7 cellular contexts compared by ENCODE assay signal in genomic region chr9:112486221-112487007, GRCh38. TPM values are rescaled to one million over a fixed set of nuclear protein-coding genes. Genes with fewer than 3 reads are reported as not detected.
DNase-seq lines count a peak whose midpoint lies in the region; ATAC-seq, FAIRE-seq and TF ChIP-seq lines count a peak whose summit lies in the region.

Gene KIAA1958, plus strand, starts transcription at chr9:112486827. Its CDS starts 87,254 bp downstream, at chr9:112574081.

- intact Hi-C loops in GM12878 (cut with micrococcal nuclease; ENCODE audit: unreplicated experiment) = loop anchor here (5.0 kb wide), 1 partner anchor 61 kb away; no protein-coding TSS in a partner anchor

- ATAC-seq in GM18502 (IDR thresholded peaks at IDR 0.05; ENCODE audit: poor library complexity, unreplicated experiment) (peak; percentile 93), HG02852 (IDR thresholded peaks at IDR 0.05; ENCODE audit: unreplicated experiment) (peak; percentile 92), GM12878 (peak; percentile 92)

- no peak for FAIRE-seq in GM12878 (lab: Jason Lieb, UNC)

- H3K9me3 ChIP-seq in GM12878 (replicated peaks; ENCODE audit: control insufficient read depth, insufficient read depth, low read length) = no peaks in the 10 kb centered on the region

- DNase-seq in NCI-H1436 (lab: John Stamatoyannopoulos, UW) = peak; percentile 84
- DNase-seq in T1000 (lab: John Stamatoyannopoulos, UW) = peak; percentile 70
- peak; percentile 40 for DNase-seq in GM12878 (ENCODE audit: low read depth, low spot score)
- peak; percentile 22 for DNase-seq in skeletal muscle cell (ENCODE audit: low read depth)

- CTCF ChIA-PET in GM12878 (lab: Yijun Ruan, JAX) = interaction anchor here (1.0 to 1.2 kb wide), 2 partner anchors 42 to 373 kb away, joined by 3 to 4 read pairs; no protein-coding TSS in a partner anchor

- BruUV-seq in GM12878 (replicated peaks; lab: Mats Ljungman, UMichigan) = TSS peak; percentile 80

- peak; percentile 100 for TF ChIP-seq POLR2A in GM12878 (IDR thresholded peaks at IDR 0.05; ENCODE audit: low read depth, low read length)

- H3K4me3 ChIP-seq in GM12878 = peak within 1 kb of the TSS; percentile 70
- H3K4me3 ChIP-seq in iPS-11a (ENCODE audit: low read depth, low read length) = peak within 1 kb of the TSS; percentile 84
- H3K4me3 ChIP-seq in skeletal muscle cell (ENCODE audit: low read depth, low read length) = peak within 1 kb of the TSS; percentile 69

- H3K79me2 ChIP-seq in GM12878 (ENCODE audit: control insufficient read depth, insufficient read depth, low read length) = peaks cover 24% of the 10 kb centered on the region

- no peaks in the 10 kb centered on the region for H4K20me1 ChIP-seq in GM12878 (ENCODE audit: control insufficient read depth, insufficient read depth)

- no peak for TF ChIP-seq CTCF in GM12878 (IDR thresholded peaks at IDR 0.05 in 2 of 3, conservative IDR thresholded peaks at IDR 0.05 in 1 of 3; ENCODE audit: control insufficient read depth in 2 of 3, extremely low read depth in 1 of 3, insufficient read depth in 1 of 3, low read depth in 3 of 3, low read length in 3 of 3)

- POLR2A ChIA-PET in GM12878 (lab: Charles Lee) = interaction anchor here (0.6 to 1.6 kb wide), 3 partner anchors 13 to 734 kb away, joined by 3 to 7 read pairs (median 5); partner anchors contain the start of gene INIP

- TF ChIP-seq EP300 in GM12878 (IDR thresholded peaks at IDR 0.05; ENCODE audit: borderline replicate concordance in 1 of 2, control insufficient read depth in 1 of 2, low read depth in 2 of 2, low read length in 2 of 2) = no peak

- in situ Hi-C loops in GM12878 (cut with MboI) = no loop called here

- peak within 1 kb of the TSS; percentile 54 for H3K27ac ChIP-seq in GM12878 (ENCODE audit: control insufficient read depth, insufficient read depth)

- no peaks in the 10 kb centered on the region for H3K4me1 ChIP-seq in GM12878 (ENCODE audit: control insufficient read depth, insufficient read depth, low read length)

- peak within 1 kb of the TSS; percentile 69 for H3K9ac ChIP-seq in GM12878 (ENCODE audit: control insufficient read depth, insufficient read depth, low read length)

- H2AFZ ChIP-seq in GM12878 (ENCODE audit: control insufficient read depth, low read depth, low read length) = peak within 1 kb of the TSS; percentile 85

- peak within 1 kb of the TSS; percentile 85 for H3K4me2 ChIP-seq in GM12878 (ENCODE audit: control insufficient read depth, insufficient read depth)

- RAD21 ChIA-PET in GM12878 (lab: Charles Lee; ENCODE audit: unreplicated experiment) = interaction anchor here (0.8 to 2.0 kb wide), 5 partner anchors 16 to 231 kb away, joined by 3 to 8 read pairs (median 3); partner anchors contain the start of genes HSDL2 and INIP

- no peak for TF ChIP-seq RAD21 in GM12878 (IDR thresholded peaks at IDR 0.05; ENCODE audit: insufficient read depth, low read depth, low read length)

- no peaks in the 10 kb centered on the region for H3K27me3 ChIP-seq in GM12878 (replicated peaks in 1 of 2; ENCODE audit: control insufficient read depth in 2 of 2, insufficient read depth in 2 of 2, low read length in 1 of 2)

- WGBS in GM12878 (ENCODE audit: insufficient coverage, insufficient replicate concordance, low lambda C conversion rate, missing lambda C conversion rate) = under 1% methylated on average over 47 of the region's 93 CpGs

- SMC1A ChIA-PET in GM12878 (lab: Charles Lee; ENCODE audit: uncharacterized antibody, unreplicated experiment) = interaction anchor here (1.6 to 1.9 kb wide), 2 partner anchors 10 to 13 kb away, joined by 4 to 7 read pairs; no protein-coding TSS in a partner anchor

- no peaks in the 10 kb centered on the region for H3K36me3 ChIP-seq in GM12878 (ENCODE audit: control insufficient read depth in 2 of 2, insufficient read depth in 2 of 2, low read length in 1 of 2)

TF ChIP-seq in GM12878, 131 proteins besides CTCF, POLR2A, EP300 and RAD21 (continues in another document):
- 0 out of 2 replicates have a peak, but pooled peaks have one; percentile 31 for TF ChIP-seq DPF2 (IDR thresholded peaks at IDR 0.05)
- TF ChIP-seq SUZ12 (IDR thresholded peaks at IDR 0.05; ENCODE audit: unreplicated experiment) = no peak
- TF ChIP-seq PAX5 (IDR thresholded peaks at IDR 0.05; ENCODE audit: borderline replicate concordance, low read depth, low read length) = 0 out of 2 replicates have a peak, but pooled peaks have one; percentile 34
- TF ChIP-seq NR2C1 (IDR thresholded peaks at IDR 0.05) = no peak
- TF ChIP-seq ZNF217 (IDR thresholded peaks at IDR 0.05) = no peak
- TF ChIP-seq KAT2A (conservative IDR thresholded peaks at IDR 0.05; ENCODE audit: control insufficient read depth, low read depth, low read length) = no peak
- no peak for TF ChIP-seq STAT3 (IDR thresholded peaks at IDR 0.05; ENCODE audit: low read depth, low read length)
- TF ChIP-seq, protein P1, sequence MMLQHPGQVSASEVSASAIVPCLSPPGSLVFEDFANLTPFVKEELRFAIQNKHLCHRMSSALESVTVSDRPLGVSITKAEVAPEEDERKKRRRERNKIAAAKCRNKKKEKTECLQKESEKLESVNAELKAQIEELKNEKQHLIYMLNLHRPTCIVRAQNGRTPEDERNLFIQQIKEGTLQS (IDR thresholded peaks at IDR 0.05; ENCODE audit: borderline replicate concordance, extremely low read depth, low read depth, low read length) = no peak
- TF ChIP-seq POLR2AphosphoS2 (IDR thresholded peaks at IDR 0.05; ENCODE audit: low read depth, low read length) = peak; percentile 79; the same call in 1 of the 2 replicates
- TF ChIP-seq IRF3 (IDR thresholded peaks at IDR 0.05) = no peak
- TF ChIP-seq ZNF274 (IDR thresholded peaks at IDR 0.05; ENCODE audit: insufficient read depth, insufficient read length) = no peak
- no peak for TF ChIP-seq SREBF1 (IDR thresholded peaks at IDR 0.05; ENCODE audit: low read length)
- TF ChIP-seq, protein P2, sequence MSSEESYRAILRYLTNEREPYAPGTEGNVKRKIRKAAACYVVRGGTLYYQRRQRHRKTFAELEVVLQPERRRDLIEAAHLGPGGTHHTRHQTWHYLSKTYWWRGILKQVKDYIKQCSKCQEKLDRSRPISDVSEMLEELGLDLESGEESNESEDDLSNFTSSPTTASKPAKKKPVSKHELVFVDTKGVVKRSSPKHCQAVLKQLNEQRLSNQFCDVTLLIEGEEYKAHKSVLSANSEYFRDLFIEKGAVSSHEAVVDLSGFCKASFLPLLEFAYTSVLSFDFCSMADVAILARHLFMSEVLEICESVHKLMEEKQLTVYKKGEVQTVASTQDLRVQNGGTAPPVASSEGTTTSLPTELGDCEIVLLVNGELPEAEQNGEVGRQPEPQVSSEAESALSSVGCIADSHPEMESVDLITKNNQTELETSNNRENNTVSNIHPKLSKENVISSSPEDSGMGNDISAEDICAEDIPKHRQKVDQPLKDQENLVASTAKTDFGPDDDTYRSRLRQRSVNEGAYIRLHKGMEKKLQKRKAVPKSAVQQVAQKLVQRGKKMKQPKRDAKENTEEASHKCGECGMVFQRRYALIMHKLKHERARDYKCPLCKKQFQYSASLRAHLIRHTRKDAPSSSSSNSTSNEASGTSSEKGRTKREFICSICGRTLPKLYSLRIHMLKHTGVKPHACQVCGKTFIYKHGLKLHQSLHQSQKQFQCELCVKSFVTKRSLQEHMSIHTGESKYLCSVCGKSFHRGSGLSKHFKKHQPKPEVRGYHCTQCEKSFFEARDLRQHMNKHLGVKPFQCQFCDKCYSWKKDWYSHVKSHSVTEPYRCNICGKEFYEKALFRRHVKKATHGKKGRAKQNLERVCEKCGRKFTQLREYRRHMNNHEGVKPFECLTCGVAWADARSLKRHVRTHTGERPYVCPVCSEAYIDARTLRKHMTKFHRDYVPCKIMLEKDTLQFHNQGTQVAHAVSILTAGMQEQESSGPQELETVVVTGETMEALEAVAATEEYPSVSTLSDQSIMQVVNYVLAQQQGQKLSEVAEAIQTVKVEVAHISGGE (CRISPR knock-in tag; IDR thresholded peaks at IDR 0.05) = 0 out of 2 replicates have a peak, but pooled peaks have one; percentile 34
- TF ChIP-seq RBBP5 (conservative IDR thresholded peaks at IDR 0.05) = no peak

RNA-seq across cellular contexts. Expression of gene KIAA1958, which starts in this region (rescaled TPM):
- 21.2 and 21.8 TPM in 2 replicates for total RNA-seq in GM12878 (2013; cell fraction: nucleolus; rRNA removed)
- total RNA-seq in GM12878 (2014; rRNA removed) (3.5 TPM in 2 replicates), GM12878 (2014; rRNA removed; fragmentation: Illumina TruSeq; extraction: Trizol) (4.7 and 4.9 TPM in 2 replicates), GM12878 (2021) (7.3 and 8.7 TPM in 2 replicates)
- polyA plus RNA-seq in GM12878 (2011; ENCODE audit: low read depth) = 2.4 TPM
- polyA plus RNA-seq in GM12878 (2011; rRNA removed) (3.8 and 4.4 TPM in 2 replicates), GM12878 (2014; fragmentation: Illumina TruSeq; extraction: Trizol) (5.6 and 6.5 TPM in 2 replicates), GM12878 (2014; fragmentation: Nextera tagmentation; extraction: Ambion mirVana) (under 1 TPM; 0.53 to 0.80 TPM), GM12878 (2014; rRNA removed) (2.4 and 2.5 TPM in 2 replicates), GM12878 (2016; fragmentation: Nextera tagmentation; extraction: Ambion mirVana) (1 to 10 TPM; 2.8 to 4.6 TPM)
- polyA plus RNA-seq in GM12878 (2011; cell fraction: cytosol; rRNA removed) = 4.3 and 5.9 TPM in 2 replicates
- polyA plus RNA-seq in GM12878 (2011; cell fraction: nucleus; rRNA removed) = 6.0 and 7.4 TPM in 2 replicates
- 3.1 and 3.5 TPM in 2 replicates for polyA plus RNA-seq in GM12878 (2012)
- 24.6 and 36.5 TPM in 2 replicates for polyA minus RNA-seq in GM12878 (2011; rRNA and poly(A)+ RNA removed)
- polyA minus RNA-seq in GM12878 (2011; cell fraction: cytosol; rRNA and poly(A)+ RNA removed) = 8.2 and 10.9 TPM in 2 replicates
- 12.3 and 19.9 TPM in 2 replicates for polyA minus RNA-seq in GM12878 (2011; cell fraction: nucleus; rRNA and poly(A)+ RNA removed)

Comparison
In these comparisons a context has a peak if more than half of its experiments do, and no peak if none do; other contexts are left out.
1. Peak in every context shown above with its lines: DNase-seq, ATAC-seq, H3K4me3 ChIP-seq and H3K27ac ChIP-seq.
2. DNase-seq: peak in every context shown above with its lines; median percentile 84 in NCI-H1436; 70 in T1000; 40 in GM12878; 22 in skeletal muscle cell.